ENCODE assay signal across 1 cellular context in the genomic region with DNA sequence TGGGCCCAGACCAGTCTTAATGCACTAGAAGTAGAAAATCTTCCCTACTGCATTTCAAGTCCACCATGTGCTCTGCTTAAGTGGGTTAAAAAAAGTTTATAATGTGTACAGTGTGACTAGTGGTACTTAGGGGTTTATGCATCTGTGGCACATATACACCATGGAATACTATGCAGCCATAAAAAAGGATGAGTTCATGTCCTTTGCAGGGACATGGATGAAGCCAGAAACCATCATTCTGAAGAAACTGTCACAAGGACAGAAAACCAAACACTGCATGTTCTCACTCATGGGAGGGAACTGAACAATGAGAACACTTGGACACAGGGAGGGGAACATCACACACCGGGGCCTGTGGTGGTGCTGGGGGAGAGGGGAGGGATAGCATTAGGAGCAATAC. TPM values are rescaled to one million over a fixed set of nuclear protein-coding genes. Genes with fewer than 3 reads are reported as not detected.
"Had no signal": no experiment of that assay in that cellular context is flagged by ENCODE, and none has a peak within 500 bp of the region (broad histone marks: within the 10 kb centered on the region; RNA-seq: fewer than 3 reads in every experiment).

No MANE protein-coding gene starts in this region.

RNA-seq across cellular contexts. Expression of a gene that starts 9.4 kb away (rescaled TPM):
- total RNA-seq: osteocyte had no signal
